In the genomic region with DNA sequence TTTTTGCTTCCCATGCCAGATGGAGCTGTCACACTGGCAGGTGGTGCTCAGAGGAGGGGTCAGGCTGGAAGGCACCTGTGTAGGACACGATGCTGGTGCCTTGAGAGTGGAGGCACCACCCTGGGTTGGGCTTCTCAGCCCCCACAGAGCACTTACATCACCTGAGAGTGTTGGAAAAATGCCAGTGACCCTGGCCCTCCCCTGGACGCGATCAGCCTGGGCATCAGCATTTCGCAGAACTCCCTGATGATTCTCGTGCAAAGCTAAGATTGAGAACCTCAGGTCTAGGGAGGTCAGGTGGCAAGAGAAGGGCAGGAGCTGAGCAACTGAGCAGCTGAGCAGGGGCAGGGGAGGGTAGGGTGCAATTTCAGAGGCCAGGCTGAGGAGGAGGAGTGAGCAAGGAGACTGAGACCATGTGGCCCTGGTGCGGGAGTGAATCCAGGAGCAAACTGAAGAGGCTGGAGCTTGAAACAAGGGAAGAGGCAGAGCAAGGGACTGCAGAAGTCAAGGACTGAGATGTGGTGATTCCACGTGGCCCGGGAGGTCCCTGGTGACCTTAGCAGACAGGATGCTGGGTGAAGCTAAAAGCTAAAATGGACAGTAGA, we compare ENCODE assay signal across 35 cellular contexts. TPM values are rescaled to one million over a fixed set of nuclear protein-coding genes. Genes with fewer than 3 reads are reported as not detected.
A peak's percentile ranks its signal among the peaks of the same experiment; 100 is the strongest.
DNase-seq lines count a peak whose midpoint lies in the region; ATAC-seq, FAIRE-seq and TF ChIP-seq lines count a peak whose summit lies in the region.
"Had no signal": no experiment of that assay in that cellular context is flagged by ENCODE, and none has a peak within 500 bp of the region (broad histone marks: within the 10 kb centered on the region; RNA-seq: fewer than 3 reads in every experiment).

No MANE protein-coding gene starts in this region.

- CTCF ChIA-PET in activated CD8-positive, alpha-beta memory T cell treated with anti-CD3 and anti-CD28 coated beads, Interleukin-2, amount 10 ng/mL, durations not matched to agents 7 days and 5 days (lab: Charles Lee), result interaction anchor here (2.8 to 14.7 kb wide), 2 partner anchors 9 to 195 kb away, joined by 14 to 191 read pairs; no protein-coding TSS in a partner anchor

- TF ChIP-seq POLR2A in spleen (IDR thresholded peaks at IDR 0.05), result no peak

- H3K4me1 Mint-ChIP-seq in activated CD8-positive, alpha-beta memory T cell treated with anti-CD3 and anti-CD28 coated beads, Interleukin-2, amount 10 ng/mL, durations not matched to agents 7 days and 5 days, result peaks cover 3% of the 10 kb centered on the region

- H3K9me3 ChIP-seq in spleen, result no peaks in the 10 kb centered on the region
- H3K9me3 ChIP-seq: A549, BE2C, Caco-2, colonic mucosa, stomach, thyroid gland had no signal

- H3K4me3 ChIP-seq in spleen, result no peak overlapping the region
- H3K4me3 ChIP-seq: A549, colonic mucosa, stomach, thyroid gland had no signal

- H3K36me3 ChIP-seq in spleen, result no peaks in the 10 kb centered on the region
- H3K36me3 ChIP-seq: BE2C, colonic mucosa, stomach, thyroid gland, WERI-Rb-1 had no signal

- TF ChIP-seq CTCF in spleen (IDR thresholded peaks at IDR 0.05 in 8 of 11, conservative IDR thresholded peaks at IDR 0.05 in 3 of 11), result no peak

- peaks cover 0 to 95% (median 48%) of the 10 kb centered on the region in 7 donors for H3K27me3 ChIP-seq in spleen (replicated peaks in 1 of 7)
- H3K27me3 ChIP-seq: BE2C, thyroid gland had no signal

- no peak overlapping the region for H3K4me3 Mint-ChIP-seq in activated CD8-positive, alpha-beta memory T cell treated with anti-CD3 and anti-CD28 coated beads, Interleukin-2, amount 10 ng/mL, durations not matched to agents 7 days and 5 days
- H3K4me3 Mint-ChIP-seq: mesothelial cell of epicardium had no signal

- no peak overlapping the region for H3K27ac ChIP-seq in spleen
- H3K27ac ChIP-seq: A549, colonic mucosa, epithelial cell of prostate, stomach, thyroid gland had no signal

- no peaks in the 10 kb centered on the region for H3K36me3 Mint-ChIP-seq in activated CD8-positive, alpha-beta memory T cell treated with anti-CD3 and anti-CD28 coated beads, Interleukin-2, amount 10 ng/mL, durations not matched to agents 7 days and 5 days
- H3K36me3 Mint-ChIP-seq: activated naive CD4-positive, alpha-beta T cell treated with anti-CD3 and anti-CD28 coated beads, Interleukin-2, amount 50 U/mL, for 72 hours; mesothelial cell of epicardium had no signal

- peaks cover 0 to 12% (median 8%) of the 10 kb centered on the region in 6 donors for H3K4me1 ChIP-seq in spleen
- H3K4me1 ChIP-seq: A549, BE2C, Caco-2 had no signal

- H3K27me3 Mint-ChIP-seq in activated CD8-positive, alpha-beta memory T cell treated with anti-CD3 and anti-CD28 coated beads, Interleukin-2, amount 10 ng/mL, durations not matched to agents 7 days and 5 days, result peaks cover 34% of the 10 kb centered on the region

- no peak for ATAC-seq in activated CD8-positive, alpha-beta memory T cell treated with anti-CD3 and anti-CD28 coated beads, Interleukin-2, amount 10 ng/mL, durations not matched to agents 7 days and 5 days
- no peak for ATAC-seq in HG03095 (IDR thresholded peaks at IDR 0.05; ENCODE audit: unreplicated experiment)
- ATAC-seq: A549; activated naive CD4-positive, alpha-beta T cell treated with anti-CD3 and anti-CD28 coated beads, Interleukin-2, amount 50 U/mL, for 72 hours; left ventricle myocardium superior; naive thymus-derived CD4-positive, alpha-beta T cell; Panc1 had no signal

- no peak overlapping the region for H3K27ac Mint-ChIP-seq in activated CD8-positive, alpha-beta memory T cell treated with anti-CD3 and anti-CD28 coated beads, Interleukin-2, amount 10 ng/mL, durations not matched to agents 7 days and 5 days
- H3K27ac Mint-ChIP-seq: mesothelial cell of epicardium had no signal

- peak; percentile 35 for FAIRE-seq in GM19239 (lab: Jason Lieb, UNC)
- FAIRE-seq: A549, small intestine had no signal

- WGBS in spleen, 5 donors, result 73 to 83% (median 79%) methylated on average over 8 of the region's 8 CpGs

- H3K9me3 Mint-ChIP-seq in activated CD8-positive, alpha-beta memory T cell treated with anti-CD3 and anti-CD28 coated beads, Interleukin-2, amount 10 ng/mL, durations not matched to agents 7 days and 5 days (ENCODE audit: low read depth), result no peaks in the 10 kb centered on the region
- H3K9me3 Mint-ChIP-seq: activated naive CD4-positive, alpha-beta T cell treated with anti-CD3 and anti-CD28 coated beads, Interleukin-2, amount 50 U/mL, for 72 hours; mesothelial cell of epicardium had no signal

- peak; percentile 30 for DNase-seq in activated CD8-positive, alpha-beta memory T cell treated with anti-CD3 and anti-CD28 coated beads, Interleukin-2, amount 10 ng/mL, durations not matched to agents 7 days and 5 days
- no peak for DNase-seq in activated CD8-positive, alpha-beta memory T cell treated with anti-CD3 and anti-CD28 coated beads for 24 hours
- DNase-seq in GM19239 (ENCODE audit: insufficient read length, low spot score), result no peak
- peak; percentile 22 for DNase-seq in RPMI8226
- peak; percentile 39 for DNase-seq in ureter (ENCODE audit: low spot score)
- DNase-seq in spleen, result no peak
- DNase-seq in activated CD8-positive, alpha-beta memory T cell treated with anti-CD3 and anti-CD28 coated beads, Interleukin-2, amount 50 U/mL, for 48 hours, result no peak
- DNase-seq: activated CD4-positive, alpha-beta T cell treated with anti-CD3 and anti-CD28 coated beads for 48 hours; BE2C; Caco-2; colonic mucosa; DMS79 treated with DMSO at 0.1 percent for 48 hours; effector CD8-positive, alpha-beta T cell; HCEC 1CT; islet precursor cell; left ventricle myocardium superior; naive thymus-derived CD4-positive, alpha-beta T cell; NCI-H2081; occipital lobe; SHP77 treated with DMSO at 0.1 percent for 48 hours; small intestine; stimulated activated CD4-positive, alpha-beta T cell treated with anti-CD3 and anti-CD28 coated beads, Interleukin-1b, Interleukin-23, amount 100 ng/mL, for 48 hours; stimulated activated CD8-positive, alpha-beta memory T cell treated with anti-CD3 and anti-CD28 coated beads, Interleukin-4, amount 100 ng/mL, for 48 hours; stomach; thyroid gland; WERI-Rb-1 had no signal

- intact Hi-C loops in spleen (cut with DNase I; ENCODE audit: low total_unique reads), result no loop called here

RNA-seq across cellular contexts. Expression of a gene that starts 24.7 kb away (rescaled TPM):
- total RNA-seq in activated CD8-positive, alpha-beta memory T cell treated with anti-CD3 and anti-CD28 coated beads, Interleukin-2, amount 10 ng/mL, durations not matched to agents 7 days and 5 days, result not detected
- 2.7 TPM for total RNA-seq in ureter
- total RNA-seq in spleen, result under 1 TPM in 4 of 7 donors, not detected in 3; 0.10 to 0.42 (median 0.17) TPM
- under 1 TPM in 2 of 3 donors, not detected in 1; 0.06 to 0.18 TPM for polyA plus RNA-seq in spleen
- total RNA-seq: activated CD8-positive, alpha-beta memory T cell treated with anti-CD3 and anti-CD28 coated beads for 36 hours; activated naive CD4-positive, alpha-beta T cell treated with anti-CD3 and anti-CD28 coated beads, Interleukin-2, amount 50 U/mL, for 72 hours; HT-29; MCF 10A; naive thymus-derived CD4-positive, alpha-beta T cell had no signal
- polyA plus RNA-seq: naive thymus-derived CD4-positive, alpha-beta T cell had no signal

Comparison
In these comparisons a context has a peak if more than half of its experiments do, and no peak if none do; other contexts are left out.
1. DNase-seq: peak in activated CD8-positive, alpha-beta memory T cell treated with anti-CD3 and anti-CD28 coated beads, Interleukin-2, amount 10 ng/mL, durations not matched to agents 7 days and 5 days (single experiment), RPMI8226 (single experiment) and ureter (single experiment); none in activated CD8-positive, alpha-beta memory T cell treated with anti-CD3 and anti-CD28 coated beads for 24 hours (single experiment), GM19239 (single experiment), spleen (single experiment) and activated CD8-positive, alpha-beta memory T cell treated with anti-CD3 and anti-CD28 coated beads, Interleukin-2, amount 50 U/mL, for 48 hours (single experiment).